ENCODE assay signal across 24 cellular contexts in genomic region chr14:54129850-54130640, GRCh38.
"Had no signal": no experiment of that assay in that cellular context is flagged by ENCODE, and none has a peak within 500 bp of the region (broad histone marks: within the 10 kb centered on the region; RNA-seq: fewer than 3 reads in every experiment).

No MANE protein-coding gene starts in this region.

- H3K36me3 ChIP-seq: ascending aorta, breast epithelium had no signal

- H3K27me3 ChIP-seq: ascending aorta, body of pancreas, breast epithelium had no signal

- H3K4me1 ChIP-seq: ascending aorta, body of pancreas, breast epithelium had no signal

- H3K27ac ChIP-seq: ascending aorta, body of pancreas, breast epithelium had no signal

- H3K4me3 ChIP-seq: ascending aorta, body of pancreas, breast epithelium had no signal

- FAIRE-seq: TTC549 had no signal

- H3K9me3 ChIP-seq: ascending aorta, body of pancreas, breast epithelium had no signal

- DNase-seq: activated CD4-positive, alpha-beta T cell treated with anti-CD3 and anti-CD28 coated beads, Interleukin-2, amount 10 ng/mL, durations not matched to agents 24 days and 14 days; activated CD4-positive, alpha-beta T cell treated with anti-CD3 and anti-CD28 coated beads, Interleukin-2, amount 50 U/mL, for 4 hours; activated CD8-positive, alpha-beta T cell treated with anti-CD3 and anti-CD28 coated beads for 36 hours; activated effector memory CD4-positive, alpha-beta T cell treated with anti-CD3 and anti-CD28 coated beads, Interleukin-2, amount 50 U/mL, for 16 hours; activated naive CD4-positive, alpha-beta T cell; activated naive CD4-positive, alpha-beta T cell treated with anti-CD3 and anti-CD28 coated beads, Interleukin-2, amount 50 U/mL, for 16 hours; activated naive CD8-positive, alpha-beta T cell treated with anti-CD3 and anti-CD28 coated beads for 36 hours; activated T-cell treated with anti-CD3 and anti-CD28 coated beads, Interleukin-2, amount 50 U/mL, for 1 hour; activated T-cell treated with anti-CD3 and anti-CD28 coated beads, Interleukin-2, amount 50 U/mL, for 72 hours; amygdala; body of pancreas; Karpas-422; NCI-H1105; NCI-H1417 treated with DMSO at 0.1 percent for 48 hours; NCI-H187 treated with DMSO at 0.1 percent for 48 hours; NCI-H2081; NCI-H226; NCI-H524 treated with DMSO at 0.1 percent for 48 hours; Right ventricle myocardium superior; SW 1271 had no signal

- ATAC-seq: activated CD8-positive, alpha-beta T cell treated with anti-CD3 and anti-CD28 coated beads for 36 hours; activated T-cell treated with anti-CD3 and anti-CD28 coated beads, Interleukin-2, amount 50 U/mL, for 72 hours; activated T-helper 17 cell treated with anti-CD3 and anti-CD28 coated beads, Interleukin-2, amount 50 U/mL, for 72 hours; body of pancreas had no signal
